In the genomic region with DNA sequence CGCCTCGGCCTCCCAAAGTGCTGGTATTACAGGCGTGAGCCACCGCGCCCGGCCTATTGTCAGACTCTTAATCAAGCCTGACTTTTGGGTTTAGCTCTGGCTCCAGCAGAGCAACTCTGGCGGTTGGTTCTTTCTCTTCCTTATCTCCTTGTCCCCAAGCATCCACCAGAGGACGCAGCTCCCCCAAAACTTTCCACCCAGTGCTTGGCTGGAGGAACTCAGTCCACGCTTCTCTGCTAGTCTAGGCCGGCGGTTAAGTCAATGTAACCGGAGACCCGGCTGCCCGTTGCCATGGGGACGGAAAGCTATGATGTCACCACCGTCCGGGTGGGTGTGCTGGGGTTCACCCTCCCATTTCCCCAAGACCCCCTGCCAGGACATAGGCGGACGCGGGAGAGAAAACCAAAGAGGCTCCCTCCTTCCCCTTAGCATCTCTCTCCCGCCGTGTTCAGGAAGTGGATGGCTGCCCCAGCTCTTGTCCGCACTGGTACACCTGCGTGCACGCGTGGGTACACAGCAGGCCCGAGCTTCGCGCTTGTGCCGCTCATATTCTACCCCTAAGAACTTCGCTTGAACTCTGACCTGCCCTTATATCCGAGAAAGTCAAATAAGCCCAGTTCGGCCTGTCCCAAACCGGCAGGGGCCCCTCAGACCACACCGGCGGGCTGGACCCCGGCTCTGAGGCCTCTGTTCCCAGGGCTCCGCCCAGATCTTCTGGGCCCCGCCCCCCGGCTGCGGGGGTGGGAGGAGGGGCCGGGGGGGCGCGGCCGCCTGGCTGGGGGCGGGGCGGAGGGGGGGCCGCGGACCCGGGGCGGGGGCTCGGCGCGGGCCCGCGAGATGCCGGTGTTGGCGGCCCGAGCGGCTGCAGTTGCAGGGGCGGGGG, we compare ENCODE assay signal across 1 cellular context.
A peak's percentile ranks its signal among the peaks of the same experiment; 100 is the strongest.
TF ChIP-seq lines count a peak whose summit lies in the region.

A gene with protein sequence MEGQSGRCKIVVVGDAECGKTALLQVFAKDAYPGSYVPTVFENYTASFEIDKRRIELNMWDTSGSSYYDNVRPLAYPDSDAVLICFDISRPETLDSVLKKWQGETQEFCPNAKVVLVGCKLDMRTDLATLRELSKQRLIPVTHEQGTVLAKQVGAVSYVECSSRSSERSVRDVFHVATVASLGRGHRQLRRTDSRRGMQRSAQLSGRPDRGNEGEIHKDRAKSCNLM (plus strand): TSS at position 825 of the 883 bp plus-strand sequence. CDS start 117 bp downstream, outside the sequence.

TF ChIP-seq in K562, 482 proteins besides CTCF, POLR2A, EP300 and RAD21 (continued from another document and continues in another):
- TF ChIP-seq, protein P1, sequence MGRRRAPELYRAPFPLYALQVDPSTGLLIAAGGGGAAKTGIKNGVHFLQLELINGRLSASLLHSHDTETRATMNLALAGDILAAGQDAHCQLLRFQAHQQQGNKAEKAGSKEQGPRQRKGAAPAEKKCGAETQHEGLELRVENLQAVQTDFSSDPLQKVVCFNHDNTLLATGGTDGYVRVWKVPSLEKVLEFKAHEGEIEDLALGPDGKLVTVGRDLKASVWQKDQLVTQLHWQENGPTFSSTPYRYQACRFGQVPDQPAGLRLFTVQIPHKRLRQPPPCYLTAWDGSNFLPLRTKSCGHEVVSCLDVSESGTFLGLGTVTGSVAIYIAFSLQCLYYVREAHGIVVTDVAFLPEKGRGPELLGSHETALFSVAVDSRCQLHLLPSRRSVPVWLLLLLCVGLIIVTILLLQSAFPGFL (CRISPR knock-in tag; IDR thresholded peaks at IDR 0.05): peak; percentile 98
- TF ChIP-seq NR2C2 (CRISPR knock-in tag; IDR thresholded peaks at IDR 0.05) (no peak), NR2C2 (tag; IDR thresholded peaks at IDR 0.05) (peak; percentile 61; the same call in 1 of the 2 replicates), EGR1 (conservative IDR thresholded peaks at IDR 0.05) (peak; percentile 81), RBM39 (optimal IDR thresholded peaks at IDR 0.05; ENCODE audit: low read depth, low read length) (peak; percentile 62), CXXC5 (CRISPR knock-in tag; IDR thresholded peaks at IDR 0.05) (peak; percentile 31; the same call in 1 of the 2 replicates), TEAD1 (CRISPR knock-in tag; IDR thresholded peaks at IDR 0.05) (peak in 1 of 2 experiments; percentile 38; a peak in 1 of 4 replicates), JUNB (CRISPR knock-in tag; conservative IDR thresholded peaks at IDR 0.05) (0 out of 2 replicates have a peak, but pooled peaks have one; percentile 24), ZNF174 (CRISPR knock-in tag; IDR thresholded peaks at IDR 0.05) (no peak), CBX1 (IDR thresholded peaks at IDR 0.05; ENCODE audit: low read depth) (0 out of 2 replicates have a peak, but pooled peaks have one; percentile 41), FOXM1 (IDR thresholded peaks at IDR 0.05; ENCODE audit: low read depth) (no peak), FOXM1 (CRISPR knock-in tag; IDR thresholded peaks at IDR 0.05; ENCODE audit: low read depth) (no peak), RNF2 (IDR thresholded peaks at IDR 0.05) (0 out of 2 replicates have a peak, but pooled peaks have one; percentile 18), NFIC (IDR thresholded peaks at IDR 0.05) (peak; percentile 27; the same call in 1 of the 2 replicates), PHF8 (IDR thresholded peaks at IDR 0.05; ENCODE audit: borderline replicate concordance, low read length) (peak; percentile 72; the same call in 1 of the 2 replicates), SMAD1 (IDR thresholded peaks at IDR 0.05; ENCODE audit: low read depth, low read length, partially characterized antibody) (no peak), TBP (optimal IDR thresholded peaks at IDR 0.05; ENCODE audit: low read depth, low read length) (peak; percentile 88), MTA3 (IDR thresholded peaks at IDR 0.05; ENCODE audit: borderline replicate concordance) (peak; percentile 78; the same call in 1 of the 2 replicates), POU5F1 (IDR thresholded peaks at IDR 0.05; ENCODE audit: borderline replicate concordance, low read depth, low read length, partially characterized antibody) (no peak), POLR2B (IDR thresholded peaks at IDR 0.05; ENCODE audit: low read depth, partially characterized antibody) (peak; percentile 65), SRF (CRISPR knock-in tag; IDR thresholded peaks at IDR 0.05) (0 out of 4 replicates have a peak, but pooled peaks of 1 of the 2 experiments have one; percentile 22), ZNF696 (CRISPR knock-in tag; conservative IDR thresholded peaks at IDR 0.05) (no peak), TARDBP (IDR thresholded peaks at IDR 0.05) (peak; percentile 82; the same call in 1 of the 2 replicates), TAF1 (IDR thresholded peaks at IDR 0.05; ENCODE audit: control insufficient read depth, extremely low read depth, insufficient read depth, low read length, severe bottlenecking) (peak; percentile 57), NFXL1 (CRISPR knock-in tag; IDR thresholded peaks at IDR 0.05) (no peak)
- TF ChIP-seq, protein P2, sequence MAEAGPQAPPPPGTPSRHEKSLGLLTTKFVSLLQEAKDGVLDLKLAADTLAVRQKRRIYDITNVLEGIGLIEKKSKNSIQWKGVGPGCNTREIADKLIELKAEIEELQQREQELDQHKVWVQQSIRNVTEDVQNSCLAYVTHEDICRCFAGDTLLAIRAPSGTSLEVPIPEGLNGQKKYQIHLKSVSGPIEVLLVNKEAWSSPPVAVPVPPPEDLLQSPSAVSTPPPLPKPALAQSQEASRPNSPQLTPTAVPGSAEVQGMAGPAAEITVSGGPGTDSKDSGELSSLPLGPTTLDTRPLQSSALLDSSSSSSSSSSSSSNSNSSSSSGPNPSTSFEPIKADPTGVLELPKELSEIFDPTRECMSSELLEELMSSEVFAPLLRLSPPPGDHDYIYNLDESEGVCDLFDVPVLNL (CRISPR knock-in tag; IDR thresholded peaks at IDR 0.05; ENCODE audit: low read depth): 0 out of 2 replicates have a peak, but pooled peaks have one; percentile 23
- TF ChIP-seq, protein P3, sequence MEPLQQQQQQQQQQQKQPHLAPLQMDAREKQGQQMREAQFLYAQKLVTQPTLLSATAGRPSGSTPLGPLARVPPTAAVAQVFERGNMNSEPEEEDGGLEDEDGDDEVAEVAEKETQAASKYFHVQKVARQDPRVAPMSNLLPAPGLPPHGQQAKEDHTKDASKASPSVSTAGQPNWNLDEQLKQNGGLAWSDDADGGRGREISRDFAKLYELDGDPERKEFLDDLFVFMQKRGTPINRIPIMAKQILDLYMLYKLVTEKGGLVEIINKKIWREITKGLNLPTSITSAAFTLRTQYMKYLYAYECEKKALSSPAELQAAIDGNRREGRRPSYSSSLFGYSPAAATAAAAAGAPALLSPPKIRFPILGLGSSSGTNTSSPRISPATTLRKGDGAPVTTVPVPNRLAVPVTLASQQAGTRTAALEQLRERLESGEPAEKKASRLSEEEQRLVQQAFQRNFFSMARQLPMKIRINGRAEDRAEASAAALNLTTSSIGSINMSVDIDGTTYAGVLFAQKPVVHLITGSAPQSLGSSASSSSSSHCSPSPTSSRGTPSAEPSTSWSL (CRISPR knock-in tag; IDR thresholded peaks at IDR 0.05; ENCODE audit: borderline replicate concordance): no peak
- TF ChIP-seq, protein P4, sequence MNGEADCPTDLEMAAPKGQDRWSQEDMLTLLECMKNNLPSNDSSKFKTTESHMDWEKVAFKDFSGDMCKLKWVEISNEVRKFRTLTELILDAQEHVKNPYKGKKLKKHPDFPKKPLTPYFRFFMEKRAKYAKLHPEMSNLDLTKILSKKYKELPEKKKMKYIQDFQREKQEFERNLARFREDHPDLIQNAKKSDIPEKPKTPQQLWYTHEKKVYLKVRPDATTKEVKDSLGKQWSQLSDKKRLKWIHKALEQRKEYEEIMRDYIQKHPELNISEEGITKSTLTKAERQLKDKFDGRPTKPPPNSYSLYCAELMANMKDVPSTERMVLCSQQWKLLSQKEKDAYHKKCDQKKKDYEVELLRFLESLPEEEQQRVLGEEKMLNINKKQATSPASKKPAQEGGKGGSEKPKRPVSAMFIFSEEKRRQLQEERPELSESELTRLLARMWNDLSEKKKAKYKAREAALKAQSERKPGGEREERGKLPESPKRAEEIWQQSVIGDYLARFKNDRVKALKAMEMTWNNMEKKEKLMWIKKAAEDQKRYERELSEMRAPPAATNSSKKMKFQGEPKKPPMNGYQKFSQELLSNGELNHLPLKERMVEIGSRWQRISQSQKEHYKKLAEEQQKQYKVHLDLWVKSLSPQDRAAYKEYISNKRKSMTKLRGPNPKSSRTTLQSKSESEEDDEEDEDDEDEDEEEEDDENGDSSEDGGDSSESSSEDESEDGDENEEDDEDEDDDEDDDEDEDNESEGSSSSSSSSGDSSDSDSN (IDR thresholded peaks at IDR 0.05; ENCODE audit: borderline replicate concordance in 1 of 2, low read depth in 2 of 2, low read length in 2 of 2): no peak
- TF ChIP-seq, protein P5, sequence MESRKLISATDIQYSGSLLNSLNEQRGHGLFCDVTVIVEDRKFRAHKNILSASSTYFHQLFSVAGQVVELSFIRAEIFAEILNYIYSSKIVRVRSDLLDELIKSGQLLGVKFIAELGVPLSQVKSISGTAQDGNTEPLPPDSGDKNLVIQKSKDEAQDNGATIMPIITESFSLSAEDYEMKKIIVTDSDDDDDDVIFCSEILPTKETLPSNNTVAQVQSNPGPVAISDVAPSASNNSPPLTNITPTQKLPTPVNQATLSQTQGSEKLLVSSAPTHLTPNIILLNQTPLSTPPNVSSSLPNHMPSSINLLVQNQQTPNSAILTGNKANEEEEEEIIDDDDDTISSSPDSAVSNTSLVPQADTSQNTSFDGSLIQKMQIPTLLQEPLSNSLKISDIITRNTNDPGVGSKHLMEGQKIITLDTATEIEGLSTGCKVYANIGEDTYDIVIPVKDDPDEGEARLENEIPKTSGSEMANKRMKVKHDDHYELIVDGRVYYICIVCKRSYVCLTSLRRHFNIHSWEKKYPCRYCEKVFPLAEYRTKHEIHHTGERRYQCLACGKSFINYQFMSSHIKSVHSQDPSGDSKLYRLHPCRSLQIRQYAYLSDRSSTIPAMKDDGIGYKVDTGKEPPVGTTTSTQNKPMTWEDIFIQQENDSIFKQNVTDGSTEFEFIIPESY (CRISPR knock-in tag; IDR thresholded peaks at IDR 0.05): peak; percentile 71
- TF ChIP-seq, protein P6, sequence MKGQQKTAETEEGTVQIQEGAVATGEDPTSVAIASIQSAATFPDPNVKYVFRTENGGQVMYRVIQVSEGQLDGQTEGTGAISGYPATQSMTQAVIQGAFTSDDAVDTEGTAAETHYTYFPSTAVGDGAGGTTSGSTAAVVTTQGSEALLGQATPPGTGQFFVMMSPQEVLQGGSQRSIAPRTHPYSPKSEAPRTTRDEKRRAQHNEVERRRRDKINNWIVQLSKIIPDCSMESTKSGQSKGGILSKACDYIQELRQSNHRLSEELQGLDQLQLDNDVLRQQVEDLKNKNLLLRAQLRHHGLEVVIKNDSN (CRISPR knock-in tag; IDR thresholded peaks at IDR 0.05): no peak
- TF ChIP-seq, protein P7, sequence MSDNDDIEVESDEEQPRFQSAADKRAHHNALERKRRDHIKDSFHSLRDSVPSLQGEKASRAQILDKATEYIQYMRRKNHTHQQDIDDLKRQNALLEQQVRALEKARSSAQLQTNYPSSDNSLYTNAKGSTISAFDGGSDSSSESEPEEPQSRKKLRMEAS (CRISPR knock-in tag; IDR thresholded peaks at IDR 0.05): peak; percentile 74
- TF ChIP-seq, protein P8, sequence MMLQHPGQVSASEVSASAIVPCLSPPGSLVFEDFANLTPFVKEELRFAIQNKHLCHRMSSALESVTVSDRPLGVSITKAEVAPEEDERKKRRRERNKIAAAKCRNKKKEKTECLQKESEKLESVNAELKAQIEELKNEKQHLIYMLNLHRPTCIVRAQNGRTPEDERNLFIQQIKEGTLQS (IDR thresholded peaks at IDR 0.05): peak; percentile 98
- TF ChIP-seq, protein P8 (CRISPR knock-in tag; conservative IDR thresholded peaks at IDR 0.05): peak; percentile 90
- TF ChIP-seq, protein P9, sequence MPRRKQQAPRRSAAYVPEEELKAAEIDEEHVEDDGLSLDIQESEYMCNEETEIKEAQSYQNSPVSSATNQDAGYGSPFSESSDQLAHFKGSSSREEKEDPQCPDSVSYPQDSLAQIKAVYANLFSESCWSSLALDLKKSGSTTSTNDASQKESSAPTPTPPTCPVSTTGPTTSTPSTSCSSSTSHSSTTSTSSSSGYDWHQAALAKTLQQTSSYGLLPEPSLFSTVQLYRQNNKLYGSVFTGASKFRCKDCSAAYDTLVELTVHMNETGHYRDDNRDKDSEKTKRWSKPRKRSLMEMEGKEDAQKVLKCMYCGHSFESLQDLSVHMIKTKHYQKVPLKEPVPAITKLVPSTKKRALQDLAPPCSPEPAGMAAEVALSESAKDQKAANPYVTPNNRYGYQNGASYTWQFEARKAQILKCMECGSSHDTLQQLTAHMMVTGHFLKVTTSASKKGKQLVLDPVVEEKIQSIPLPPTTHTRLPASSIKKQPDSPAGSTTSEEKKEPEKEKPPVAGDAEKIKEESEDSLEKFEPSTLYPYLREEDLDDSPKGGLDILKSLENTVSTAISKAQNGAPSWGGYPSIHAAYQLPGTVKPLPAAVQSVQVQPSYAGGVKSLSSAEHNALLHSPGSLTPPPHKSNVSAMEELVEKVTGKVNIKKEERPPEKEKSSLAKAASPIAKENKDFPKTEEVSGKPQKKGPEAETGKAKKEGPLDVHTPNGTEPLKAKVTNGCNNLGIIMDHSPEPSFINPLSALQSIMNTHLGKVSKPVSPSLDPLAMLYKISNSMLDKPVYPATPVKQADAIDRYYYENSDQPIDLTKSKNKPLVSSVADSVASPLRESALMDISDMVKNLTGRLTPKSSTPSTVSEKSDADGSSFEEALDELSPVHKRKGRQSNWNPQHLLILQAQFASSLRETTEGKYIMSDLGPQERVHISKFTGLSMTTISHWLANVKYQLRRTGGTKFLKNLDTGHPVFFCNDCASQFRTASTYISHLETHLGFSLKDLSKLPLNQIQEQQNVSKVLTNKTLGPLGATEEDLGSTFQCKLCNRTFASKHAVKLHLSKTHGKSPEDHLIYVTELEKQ (CRISPR knock-in tag; IDR thresholded peaks at IDR 0.05): no peak
- TF ChIP-seq, protein P10, sequence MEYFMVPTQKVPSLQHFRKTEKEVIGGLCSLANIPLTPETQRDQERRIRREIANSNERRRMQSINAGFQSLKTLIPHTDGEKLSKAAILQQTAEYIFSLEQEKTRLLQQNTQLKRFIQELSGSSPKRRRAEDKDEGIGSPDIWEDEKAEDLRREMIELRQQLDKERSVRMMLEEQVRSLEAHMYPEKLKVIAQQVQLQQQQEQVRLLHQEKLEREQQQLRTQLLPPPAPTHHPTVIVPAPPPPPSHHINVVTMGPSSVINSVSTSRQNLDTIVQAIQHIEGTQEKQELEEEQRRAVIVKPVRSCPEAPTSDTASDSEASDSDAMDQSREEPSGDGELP (CRISPR knock-in tag; IDR thresholded peaks at IDR 0.05; ENCODE audit: borderline replicate concordance): peak; percentile 66; the same call in 1 of the 2 replicates
